In genomic region chr16:29901607-29901945, GRCh38 we compare ENCODE assay signal across 13 cellular contexts. TPM values are rescaled to one million over a fixed set of nuclear protein-coding genes. Genes with fewer than 3 reads are reported as not detected.
A peak's percentile ranks its signal among the peaks of the same experiment; 100 is the strongest.
DNase-seq lines count a peak whose midpoint lies in the region; TF ChIP-seq lines count a peak whose summit lies in the region.
"Had no signal": no experiment of that assay in that cellular context is flagged by ENCODE, and none has a peak within 500 bp of the region (broad histone marks: within the 10 kb centered on the region; RNA-seq: fewer than 3 reads in every experiment).

No MANE protein-coding gene starts in this region.

- H3K4me3 Mint-ChIP-seq in activated T-helper 2 cell treated with anti-CD3 and anti-CD28 coated beads, Interferon-gamma antibody, Interleukin-2, Interleukin-4, amounts not matched to agents 10 μg/mL and 5 μg/mL and 100 μg/mL, durations not matched to agents 14 hours and 24 hours and 36 hours (ENCODE audit: low read depth): peak overlapping the region; percentile 45

- no peak for DNase-seq in activated T-helper 2 cell treated with anti-CD3 and anti-CD28 coated beads, Interferon-gamma antibody, Interleukin-2, Interleukin-4, amounts not matched to agents 10 μg/mL and 5 μg/mL and 100 μg/mL, durations not matched to agents 14 hours and 24 hours and 36 hours (ENCODE audit: low spot score)
- DNase-seq in kidney epithelial cell (ENCODE audit: low read depth): no peak
- no peak for DNase-seq in prostate gland (ENCODE audit: low spot score)
- DNase-seq in coronary artery (ENCODE audit: low spot score): no peak
- DNase-seq in 8988T: no peak
- no peak for DNase-seq in middle frontal gyrus (ENCODE audit: extremely low spot score, low spot score)
- DNase-seq: CD4-positive, CD25-positive, alpha-beta regulatory T cell; hippocampal formation; NCI-H146; sigmoid colon had no signal

- H3K9ac ChIP-seq in ES-I3 (ENCODE audit: low read depth, low read length): peak overlapping the region; percentile 79

- H3K9me3 Mint-ChIP-seq in activated T-helper 2 cell treated with anti-CD3 and anti-CD28 coated beads, Interferon-gamma antibody, Interleukin-2, Interleukin-4, amounts not matched to agents 10 μg/mL and 5 μg/mL and 100 μg/mL, durations not matched to agents 14 hours and 24 hours and 36 hours: no peaks in the 10 kb centered on the region

- TF ChIP-seq POLR2A in prostate gland (IDR thresholded peaks at IDR 0.05): no peak

- H3K27me3 ChIP-seq in kidney epithelial cell (ENCODE audit: control insufficient read depth, insufficient read depth, low read length): peaks cover 10% of the 10 kb centered on the region
- H3K27me3 ChIP-seq in prostate gland (replicated peaks; ENCODE audit: insufficient read depth): no peaks in the 10 kb centered on the region

- no peak overlapping the region for H3K27ac Mint-ChIP-seq in activated T-helper 2 cell treated with anti-CD3 and anti-CD28 coated beads, Interferon-gamma antibody, Interleukin-2, Interleukin-4, amounts not matched to agents 10 μg/mL and 5 μg/mL and 100 μg/mL, durations not matched to agents 14 hours and 24 hours and 36 hours
- H3K27ac Mint-ChIP-seq: CD4-positive, CD25-positive, alpha-beta regulatory T cell had no signal

- peaks cover 31% of the 10 kb centered on the region for H3K27me3 Mint-ChIP-seq in activated T-helper 2 cell treated with anti-CD3 and anti-CD28 coated beads, Interferon-gamma antibody, Interleukin-2, Interleukin-4, amounts not matched to agents 10 μg/mL and 5 μg/mL and 100 μg/mL, durations not matched to agents 14 hours and 24 hours and 36 hours (ENCODE audit: low read depth)

- H3K4me1 ChIP-seq in ES-I3 (ENCODE audit: insufficient read depth, low read length) (no peaks in the 10 kb centered on the region; the same call in none of the 2 replicates), prostate gland (replicated peaks) (peaks cover 3% of the 10 kb centered on the region)

- peaks cover 11% of the 10 kb centered on the region for H3K4me1 Mint-ChIP-seq in activated T-helper 2 cell treated with anti-CD3 and anti-CD28 coated beads, Interferon-gamma antibody, Interleukin-2, Interleukin-4, amounts not matched to agents 10 μg/mL and 5 μg/mL and 100 μg/mL, durations not matched to agents 14 hours and 24 hours and 36 hours (ENCODE audit: low read depth)

- H3K36me3 ChIP-seq in ES-I3 (ENCODE audit: insufficient read depth, low read length) (no peaks in the 10 kb centered on the region; the same call in 1 of the 2 replicates), kidney epithelial cell (ENCODE audit: control insufficient read depth, insufficient read depth, low read length) (no peaks in the 10 kb centered on the region), prostate gland (no peaks in the 10 kb centered on the region)
- H3K36me3 ChIP-seq: sigmoid colon had no signal

- no peaks in the 10 kb centered on the region for H3K9me3 ChIP-seq in ES-I3 (ENCODE audit: control insufficient read depth, insufficient read depth, low read length)
- H3K9me3 ChIP-seq in prostate gland: no peaks in the 10 kb centered on the region
- H3K9me3 ChIP-seq: sigmoid colon had no signal

- H3K4me3 ChIP-seq in kidney epithelial cell (ENCODE audit: low read depth, low read length) (peak overlapping the region; percentile 61), prostate gland (no peak overlapping the region), coronary artery (no peak overlapping the region)

- peaks cover 3% of the 10 kb centered on the region for H3K36me3 Mint-ChIP-seq in activated T-helper 2 cell treated with anti-CD3 and anti-CD28 coated beads, Interferon-gamma antibody, Interleukin-2, Interleukin-4, amounts not matched to agents 10 μg/mL and 5 μg/mL and 100 μg/mL, durations not matched to agents 14 hours and 24 hours and 36 hours (ENCODE audit: low read depth)
- H3K36me3 Mint-ChIP-seq: CD4-positive, CD25-positive, alpha-beta regulatory T cell had no signal

- H3K27ac ChIP-seq in 22Rv1 (peak overlapping the region; percentile 93), prostate gland (no peak overlapping the region), coronary artery (no peak overlapping the region)
- H3K27ac ChIP-seq: sigmoid colon had no signal

- intact Hi-C loops in activated T-helper 2 cell treated with anti-CD3 and anti-CD28 coated beads, Interferon-gamma antibody, Interleukin-2, Interleukin-4, amounts not matched to agents 10 μg/mL and 5 μg/mL and 100 μg/mL, durations not matched to agents 14 hours and 24 hours and 36 hours (cut with micrococcal nuclease): no loop called here
- intact Hi-C loops in prostate gland (cut with DNase I): no loop called here

- WGBS in prostate gland: 89% methylated on average over 16 of the region's 19 CpGs

- TF ChIP-seq CTCF in 22Rv1 (IDR thresholded peaks at IDR 0.05) (no peak), kidney epithelial cell (IDR thresholded peaks at IDR 0.05; ENCODE audit: insufficient read depth, low read length, poor library complexity, severe bottlenecking) (no peak), prostate gland (IDR thresholded peaks at IDR 0.05) (no peak), coronary artery (IDR thresholded peaks at IDR 0.05) (no peak)

RNA-seq across cellular contexts. Expression of gene ASPHD1, which starts 1.3 kb away (rescaled TPM):
- total RNA-seq in activated T-helper 2 cell treated with anti-CD3 and anti-CD28 coated beads, Interferon-gamma antibody, Interleukin-2, Interleukin-4, amounts not matched to agents 10 μg/mL and 5 μg/mL and 100 μg/mL, durations not matched to agents 14 hours and 24 hours and 36 hours: 2.1 and 2.2 TPM in 2 replicates
- total RNA-seq in kidney epithelial cell (10.2 and 12.5 TPM in 2 replicates), prostate gland (1 to 10 TPM; 1.2 to 5.1 TPM)
- total RNA-seq: CD4-positive, CD25-positive, alpha-beta regulatory T cell; mononuclear cell had no signal

RNA-seq across cellular contexts. Expression of gene SEZ6L2, which starts 2.2 kb away (rescaled TPM):
- total RNA-seq in activated T-helper 2 cell treated with anti-CD3 and anti-CD28 coated beads, Interferon-gamma antibody, Interleukin-2, Interleukin-4, amounts not matched to agents 10 μg/mL and 5 μg/mL and 100 μg/mL, durations not matched to agents 14 hours and 24 hours and 36 hours: 0.11 and 0.55 TPM in 2 replicates
- total RNA-seq in kidney epithelial cell (26.2 and 30.4 TPM in 2 replicates), prostate gland (10 to 100 TPM; 60.7 to 62.9 TPM)
- total RNA-seq: CD4-positive, CD25-positive, alpha-beta regulatory T cell had no signal

RNA-seq across cellular contexts. Expression of gene KCTD13, which starts 24.4 kb away (rescaled TPM):
- 39.7 and 47.5 TPM in 2 replicates for total RNA-seq in activated T-helper 2 cell treated with anti-CD3 and anti-CD28 coated beads, Interferon-gamma antibody, Interleukin-2, Interleukin-4, amounts not matched to agents 10 μg/mL and 5 μg/mL and 100 μg/mL, durations not matched to agents 14 hours and 24 hours and 36 hours
- total RNA-seq in kidney epithelial cell (24.7 and 38.2 TPM in 2 replicates), prostate gland (100 to 1,000 TPM in 1 of 2 donors, 10 to 100 TPM in 1; 15.9 to 134 TPM)

RNA-seq across cellular contexts. Expression of gene CDIPT, which starts 38.5 kb away (rescaled TPM):
- total RNA-seq in activated T-helper 2 cell treated with anti-CD3 and anti-CD28 coated beads, Interferon-gamma antibody, Interleukin-2, Interleukin-4, amounts not matched to agents 10 μg/mL and 5 μg/mL and 100 μg/mL, durations not matched to agents 14 hours and 24 hours and 36 hours: 64.2 and 66.6 TPM in 2 replicates
- 83.9 and 85.2 TPM in 2 replicates for total RNA-seq in kidney epithelial cell
- total RNA-seq in prostate gland: 100 to 1,000 TPM; 121 to 132 TPM

Comparison
In these comparisons a context has a peak if more than half of its experiments do, and no peak if none do; other contexts are left out.
1. RNA of gene SEZ6L2, which starts 2.2 kb away (total RNA-seq): 60.7 to 62.9 TPM in prostate gland and 26.2 to 30.4 TPM in kidney epithelial cell; 0.11 to 0.55 TPM in activated T-helper 2 cell treated with anti-CD3 and anti-CD28 coated beads, Interferon-gamma antibody, Interleukin-2, Interleukin-4, amounts not matched to agents 10 μg/mL and 5 μg/mL and 100 μg/mL, durations not matched to agents 14 hours and 24 hours and 36 hours; every median in the first group is over 10 times any median in the second.